In genomic region chr20:13717631-13718044, GRCh38 we compare ENCODE assay signal across 15 cellular contexts.
A peak's percentile ranks its signal among the peaks of the same experiment; 100 is the strongest.
DNase-seq lines count a peak whose midpoint lies in the region; ATAC-seq, FAIRE-seq and TF ChIP-seq lines count a peak whose summit lies in the region.
"Had no signal": no experiment of that assay in that cellular context is flagged by ENCODE, and none has a peak within 500 bp of the region (broad histone marks: within the 10 kb centered on the region; RNA-seq: fewer than 3 reads in every experiment).

No MANE protein-coding gene starts in this region.

- ATAC-seq in GM19395 (IDR thresholded peaks at IDR 0.05; ENCODE audit: unreplicated experiment) (peak; percentile 95), HG02852 (IDR thresholded peaks at IDR 0.05; ENCODE audit: unreplicated experiment) (peak; percentile 96)
- ATAC-seq: PC-3 had no signal

- no peak for TF ChIP-seq CTCF in GM13977 (IDR thresholded peaks at IDR 0.05; ENCODE audit: extremely low read depth, insufficient read depth, missing control alignments)
- TF ChIP-seq CTCF in kidney (IDR thresholded peaks at IDR 0.05; ENCODE audit: borderline replicate concordance, extremely low read depth, insufficient read depth): no peak

- H3K9me3 ChIP-seq in HUES64 (ENCODE audit: insufficient read depth, low read depth, low read length): no peaks in the 10 kb centered on the region
- no peaks in the 10 kb centered on the region for H3K9me3 ChIP-seq in kidney (ENCODE audit: control insufficient read depth in 1 of 2, low read length in 2 of 2)
- H3K9me3 ChIP-seq: transverse colon had no signal

- intact Hi-C loops in kidney (cut with DNase I): no loop called here

- H3K27ac ChIP-seq in HUES64 (ENCODE audit: low read depth, low read length) (peak overlapping the region; percentile 48; the same call in 1 of the 2 replicates), kidney (ENCODE audit: low read depth in 2 of 2, low read length in 2 of 2) (no peak overlapping the region)
- H3K27ac ChIP-seq: C4-2B, dorsolateral prefrontal cortex, transverse colon had no signal

- H3K27me3 ChIP-seq in HUES64 (ENCODE audit: insufficient read depth, low read length): no peaks in the 10 kb centered on the region
- H3K27me3 ChIP-seq: dorsolateral prefrontal cortex, transverse colon had no signal

- no CpG with 5 or more reads among the region's 1 CpG for WGBS in HUES64

- FAIRE-seq in kidney (lab: Jason Lieb, UNC): no peak

- DNase-seq in GM13977 (ENCODE audit: low spot score) (peak; percentile 66), kidney (no peak), NCI-H524 (lab: John Stamatoyannopoulos, UW) (no peak), DMS79 (lab: John Stamatoyannopoulos, UW) (no peak), medulla oblongata (ENCODE audit: extremely low spot score) (no peak)
- DNase-seq: activated B cell treated with CpG ODN at 0.5 μM for 24 hours; activated naive CD4-positive, alpha-beta T cell treated with Interleukin-2 at 50 U/mL for 16 hours; dorsolateral prefrontal cortex; PC-3; stimulated activated CD4-positive, alpha-beta T cell treated with anti-CD3 and anti-CD28 coated beads, Interleukin-4, amount 100 ng/mL, for 1 hour; transverse colon had no signal

- H3K4me1 ChIP-seq in HUES64 (ENCODE audit: insufficient read depth, low read length) (peaks cover 14% of the 10 kb centered on the region), kidney (ENCODE audit: control insufficient read depth in 1 of 2, insufficient read depth in 1 of 2, low read depth in 1 of 2, low read length in 2 of 2) (no peaks in the 10 kb centered on the region)

- H3K4me3 ChIP-seq in HUES64 (ENCODE audit: low read length): no peak overlapping the region
- H3K4me3 ChIP-seq in kidney (ENCODE audit: low read length in 2 of 2): no peak overlapping the region
- H3K4me3 ChIP-seq: dorsolateral prefrontal cortex, transverse colon had no signal

- H3K9ac ChIP-seq in HUES64 (ENCODE audit: low read depth, low read length) (no peak overlapping the region), kidney (ENCODE audit: low read length in 2 of 2) (no peak overlapping the region)

- H3K36me3 ChIP-seq in HUES64 (ENCODE audit: insufficient read depth, low read length): peaks cover 79% of the 10 kb centered on the region
- H3K36me3 ChIP-seq in kidney (ENCODE audit: control insufficient read depth in 1 of 2, insufficient read depth in 2 of 2, low read length in 2 of 2): peaks cover 6 to 11% of the 10 kb centered on the region in 2 donors

- in situ Hi-C loops in GM13977 (cut with MboI; ENCODE audit: low pct_unique_long_range_greater_than_20kb, low sequenced_read_pairs, unreplicated experiment): no loop called here
